In the genomic region with DNA sequence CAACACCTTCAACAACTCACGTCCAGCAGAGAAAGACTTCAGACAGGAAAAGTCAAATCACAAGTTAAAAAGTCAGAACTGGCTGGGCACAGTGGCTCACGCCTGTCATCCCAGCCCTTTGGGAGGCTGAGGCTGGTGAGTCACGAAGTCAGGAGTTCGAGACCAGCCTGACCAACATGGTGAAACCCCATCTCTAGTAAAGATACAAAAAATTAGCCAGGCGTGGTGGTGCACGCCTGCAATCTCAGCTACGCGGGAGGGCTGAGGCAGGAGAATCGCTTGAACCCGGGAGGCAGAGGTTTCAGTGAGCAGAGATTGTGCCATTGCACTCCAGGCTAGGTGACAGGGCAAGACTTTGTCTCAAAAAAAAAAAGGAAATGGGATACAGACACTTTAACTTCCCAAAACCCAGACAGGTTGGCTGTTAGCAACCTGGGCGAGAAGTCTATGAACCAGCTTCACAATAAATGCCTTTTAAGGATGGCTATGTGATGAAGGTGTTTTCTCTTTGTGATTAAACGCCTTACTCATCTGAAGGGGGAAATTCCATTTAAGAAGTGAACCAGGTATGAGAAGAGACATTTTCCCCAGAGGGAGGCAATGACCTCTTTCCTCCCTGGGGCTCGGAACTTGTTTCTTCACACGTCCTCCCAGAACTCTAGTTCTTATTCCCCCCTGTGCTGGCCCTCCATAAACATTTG, we compare ENCODE assay signal across 19 cellular contexts.
DNase-seq lines count a peak whose midpoint lies in the region; ATAC-seq and TF ChIP-seq lines count a peak whose summit lies in the region.
"Had no signal": no experiment of that assay in that cellular context is flagged by ENCODE, and none has a peak within 500 bp of the region (broad histone marks: within the 10 kb centered on the region; RNA-seq: fewer than 3 reads in every experiment).

No MANE protein-coding gene starts in this region.

- H3K36me3 ChIP-seq in HEK293 (ENCODE audit: control insufficient read depth in 2 of 2, insufficient read depth in 1 of 2, low read length in 2 of 2) (no peaks in the 10 kb centered on the region), endodermal cell (ENCODE audit: control insufficient read depth, insufficient read depth, low read length) (no peaks in the 10 kb centered on the region)
- H3K36me3 ChIP-seq: neural progenitor cell had no signal

- no peaks in the 10 kb centered on the region for H3K9me3 Mint-ChIP-seq in activated naive CD4-positive, alpha-beta T cell treated with anti-CD3 and anti-CD28 coated beads, Interleukin-2, amount 50 U/mL, for 24 hours
- H3K9me3 Mint-ChIP-seq in activated naive CD4-positive, alpha-beta T cell treated with anti-CD3 and anti-CD28 coated beads, Interleukin-2, amount 10 ng/mL, durations not matched to agents 7 days and 5 days, result no peaks in the 10 kb centered on the region
- H3K9me3 Mint-ChIP-seq in endodermal cell, result no peaks in the 10 kb centered on the region
- H3K9me3 Mint-ChIP-seq: neural progenitor cell had no signal

- H3K27me3 ChIP-seq in endodermal cell (ENCODE audit: control insufficient read depth, insufficient read depth, low read length, poor library complexity, severe bottlenecking), result no peaks in the 10 kb centered on the region
- H3K27me3 ChIP-seq: neural progenitor cell had no signal

- H3K27ac ChIP-seq in HEK293 (ENCODE audit: extremely low read depth, low read depth, low read length) (no peak overlapping the region), endodermal cell (ENCODE audit: low read depth, low read length) (no peak overlapping the region)
- H3K27ac ChIP-seq: neural progenitor cell had no signal

- no peak for DNase-seq in activated naive CD4-positive, alpha-beta T cell treated with anti-CD3 and anti-CD28 coated beads, Interleukin-2, amount 10 ng/mL, durations not matched to agents 7 days and 5 days
- DNase-seq in endodermal cell, result peak; percentile 51
- DNase-seq in renal cortical epithelial cell (ENCODE audit: low read depth), result peak; percentile 26
- DNase-seq in H4 (ENCODE audit: low spot score), result no peak
- DNase-seq in SKM-1 (lab: John Stamatoyannopoulos, UW; ENCODE audit: unreplicated experiment), result no peak
- DNase-seq: activated T-cell treated with anti-CD3 and anti-CD28 coated beads for 4 hours, cerebellar nuclear complex, GOT3, KG1, NCI-H1048, NCI-H2107, NCI-H526 treated with DMSO at 0.1 percent for 48 hours, right cardiac atrium, substantia nigra, T-helper 9 cell had no signal

- H3K9ac ChIP-seq in endodermal cell (ENCODE audit: extremely low read depth, low read length, poor library complexity, severe bottlenecking), result no peak overlapping the region
- H3K9ac ChIP-seq: neural progenitor cell had no signal

- peak overlapping the region; percentile 51 for H3K27ac Mint-ChIP-seq in activated naive CD4-positive, alpha-beta T cell treated with anti-CD3 and anti-CD28 coated beads, Interleukin-2, amount 50 U/mL, for 24 hours
- H3K27ac Mint-ChIP-seq in activated naive CD4-positive, alpha-beta T cell treated with anti-CD3 and anti-CD28 coated beads, Interleukin-2, amount 10 ng/mL, durations not matched to agents 7 days and 5 days, result no peak overlapping the region
- peak overlapping the region; percentile 28 for H3K27ac Mint-ChIP-seq in endodermal cell
- H3K27ac Mint-ChIP-seq: neural progenitor cell had no signal

- no peaks in the 10 kb centered on the region for H3K27me3 Mint-ChIP-seq in activated naive CD4-positive, alpha-beta T cell treated with anti-CD3 and anti-CD28 coated beads, Interleukin-2, amount 50 U/mL, for 24 hours
- H3K27me3 Mint-ChIP-seq in activated naive CD4-positive, alpha-beta T cell treated with anti-CD3 and anti-CD28 coated beads, Interleukin-2, amount 10 ng/mL, durations not matched to agents 7 days and 5 days, result peaks cover 12% of the 10 kb centered on the region
- H3K27me3 Mint-ChIP-seq in endodermal cell (ENCODE audit: insufficient read depth), result no peaks in the 10 kb centered on the region

- H3K36me3 Mint-ChIP-seq in activated naive CD4-positive, alpha-beta T cell treated with anti-CD3 and anti-CD28 coated beads, Interleukin-2, amount 50 U/mL, for 24 hours, result no peaks in the 10 kb centered on the region
- H3K36me3 Mint-ChIP-seq in activated naive CD4-positive, alpha-beta T cell treated with anti-CD3 and anti-CD28 coated beads, Interleukin-2, amount 10 ng/mL, durations not matched to agents 7 days and 5 days, result no peaks in the 10 kb centered on the region
- no peaks in the 10 kb centered on the region for H3K36me3 Mint-ChIP-seq in endodermal cell (ENCODE audit: low read depth)
- H3K36me3 Mint-ChIP-seq: neural progenitor cell had no signal

- H3K4me1 ChIP-seq in HEK293 (ENCODE audit: control insufficient read depth, insufficient read depth, low read length) (no peaks in the 10 kb centered on the region), endodermal cell (ENCODE audit: control insufficient read depth, insufficient read depth, low read length) (peaks cover 8% of the 10 kb centered on the region)
- H3K4me1 ChIP-seq: neural progenitor cell had no signal

- TF ChIP-seq CTCF in HEK293 (tag by site-specific recombination; IDR thresholded peaks at IDR 0.05), result no peak
- TF ChIP-seq CTCF in endodermal cell (conservative IDR thresholded peaks at IDR 0.05), result no peak

- no peak for ATAC-seq in HG03439 (IDR thresholded peaks at IDR 0.05; ENCODE audit: unreplicated experiment)
- ATAC-seq: right cardiac atrium had no signal

- H3K4me1 Mint-ChIP-seq in activated naive CD4-positive, alpha-beta T cell treated with anti-CD3 and anti-CD28 coated beads, Interleukin-2, amount 50 U/mL, for 24 hours, result peaks cover 39% of the 10 kb centered on the region
- H3K4me1 Mint-ChIP-seq in activated naive CD4-positive, alpha-beta T cell treated with anti-CD3 and anti-CD28 coated beads, Interleukin-2, amount 10 ng/mL, durations not matched to agents 7 days and 5 days, result no peaks in the 10 kb centered on the region
- peaks cover 23% of the 10 kb centered on the region for H3K4me1 Mint-ChIP-seq in endodermal cell

- POLR2A ChIA-PET in HEK293 (lab: Yijun Ruan, JAX), result no interaction called here

- WGBS in endodermal cell (ENCODE audit: insufficient coverage in 1 of 2, insufficient read length in 1 of 2), 2 experiments, result 86 to 89% methylated on average over 13 to 14 of the region's 14 CpGs

- peak overlapping the region; percentile 30 for H3K4me3 Mint-ChIP-seq in activated naive CD4-positive, alpha-beta T cell treated with anti-CD3 and anti-CD28 coated beads, Interleukin-2, amount 50 U/mL, for 24 hours
- no peak overlapping the region for H3K4me3 Mint-ChIP-seq in activated naive CD4-positive, alpha-beta T cell treated with anti-CD3 and anti-CD28 coated beads, Interleukin-2, amount 10 ng/mL, durations not matched to agents 7 days and 5 days
- H3K4me3 Mint-ChIP-seq in endodermal cell, result no peak overlapping the region
- H3K4me3 Mint-ChIP-seq: neural progenitor cell had no signal

- CTCF ChIA-PET in activated naive CD4-positive, alpha-beta T cell treated with anti-CD3 and anti-CD28 coated beads, Interleukin-2, amount 10 ng/mL, durations not matched to agents 7 days and 5 days (lab: Charles Lee), result no interaction called here
- CTCF ChIA-PET in HEK293 (lab: Yijun Ruan, JAX), result no interaction called here

- H3K4me3 ChIP-seq in HEK293 (ENCODE audit: low read depth, low read length) (no peak overlapping the region), endodermal cell (ENCODE audit: low read length) (no peak overlapping the region)
- H3K4me3 ChIP-seq: neural progenitor cell had no signal

- no peaks in the 10 kb centered on the region for H3K9me3 ChIP-seq in HEK293 (ENCODE audit: control insufficient read depth, insufficient read depth, low read depth, low read length)
- no peaks in the 10 kb centered on the region for H3K9me3 ChIP-seq in endodermal cell (ENCODE audit: control insufficient read depth, low read length)

TF ChIP-seq in HEK293, 187 proteins besides CTCF, POLR2A, EP300 and RAD21:
- TF ChIP-seq ZBTB17 (tag by site-specific recombination; IDR thresholded peaks at IDR 0.05), result no peak
- peak; percentile 41 for TF ChIP-seq ZBTB8A (tag by site-specific recombination; IDR thresholded peaks at IDR 0.05)

Comparison
In these comparisons a context has a peak if more than half of its experiments do, and no peak if none do; other contexts are left out.
1. DNase-seq: peak in endodermal cell (single experiment) and renal cortical epithelial cell (single experiment); none in activated naive CD4-positive, alpha-beta T cell treated with anti-CD3 and anti-CD28 coated beads, Interleukin-2, amount 10 ng/mL, durations not matched to agents 7 days and 5 days (single experiment), H4 (single experiment) and SKM-1 (single experiment).